ENCODE assay signal across 8 cellular contexts in genomic region chr6:106520711-106521367, GRCh38.
DNase-seq lines count a peak whose midpoint lies in the region; ATAC-seq, FAIRE-seq and TF ChIP-seq lines count a peak whose summit lies in the region.

No MANE protein-coding gene starts in this region.

- H3K36me3 ChIP-seq in RWPE2 (ENCODE audit: low read depth) (peaks cover 76% of the 10 kb centered on the region), brain microvascular endothelial cell (replicated peaks) (no peaks in the 10 kb centered on the region)

- H3K4me3 ChIP-seq in RWPE2 (ENCODE audit: severe bottlenecking) (no peak overlapping the region), brain microvascular endothelial cell (ENCODE audit: low read depth, low read length) (no peak overlapping the region)

- in situ Hi-C loops in brain microvascular endothelial cell (cut with HindIII; ENCODE audit: low pct_ligation_motif_present, low sequenced_read_pairs), result no loop called here

- peak overlapping the region; percentile 99 for H3K27ac ChIP-seq in RWPE2 (ENCODE audit: poor library complexity, severe bottlenecking)
- H3K27ac ChIP-seq in brain microvascular endothelial cell, result no peak overlapping the region
- H3K27ac ChIP-seq in caudate nucleus (ENCODE audit: low read depth, low read length), result no peak overlapping the region

- DNase-seq in GM18507 (ENCODE audit: extremely low spot score, insufficient read length, low read depth) (no peak), RWPE2 (ENCODE audit: low spot score) (no peak), brain microvascular endothelial cell (no peak), caudate nucleus (lab: John Stamatoyannopoulos, UW) (no peak), ureter (ENCODE audit: low spot score) (no peak)
- DNase-seq in activated naive CD4-positive, alpha-beta T cell treated with Interleukin-2 at 50 U/mL for 16 hours, result peak; percentile 85
- DNase-seq in stimulated activated CD4-positive, alpha-beta T cell treated with anti-CD3 and anti-CD28 coated beads, Interleukin-12 subunit alpha, Interleukin-12 subunit beta, amount 100 ng/mL, for 24 hours (ENCODE audit: low read depth in 2 of 2), result peak; percentile 62 to 68

- H3K4me1 ChIP-seq in RWPE2 (ENCODE audit: insufficient read depth, poor library complexity, severe bottlenecking), result peaks cover 75% of the 10 kb centered on the region

- H3K27me3 ChIP-seq in RWPE2 (ENCODE audit: insufficient read depth, poor library complexity, severe bottlenecking), result no peaks in the 10 kb centered on the region
- no peaks in the 10 kb centered on the region for H3K27me3 ChIP-seq in brain microvascular endothelial cell (replicated peaks)

- no peaks in the 10 kb centered on the region for H3K9me3 ChIP-seq in RWPE2 (ENCODE audit: severe bottlenecking)

- peak; percentile 99 for FAIRE-seq in GM18507 (lab: Jason Lieb, UNC)

- TF ChIP-seq CTCF in RWPE2 (IDR thresholded peaks at IDR 0.05; ENCODE audit: poor library complexity, severe bottlenecking) (no peak), brain microvascular endothelial cell (IDR thresholded peaks at IDR 0.05; ENCODE audit: low read depth, low read length, missing control alignments) (no peak)

- ATAC-seq in HG02885 (IDR thresholded peaks at IDR 0.05; ENCODE audit: poor library complexity, unreplicated experiment), result peak; percentile 69
- ATAC-seq in RWPE2 (ENCODE audit: low read depth), result no peak

Comparison
In these comparisons a context has a peak if more than half of its experiments do, and no peak if none do; other contexts are left out.
1. DNase-seq: peak in activated naive CD4-positive, alpha-beta T cell treated with Interleukin-2 at 50 U/mL for 16 hours (single experiment) and stimulated activated CD4-positive, alpha-beta T cell treated with anti-CD3 and anti-CD28 coated beads, Interleukin-12 subunit alpha, Interleukin-12 subunit beta, amount 100 ng/mL, for 24 hours (2 of 2); none in GM18507 (single experiment), RWPE2 (single experiment), brain microvascular endothelial cell (single experiment), caudate nucleus (0 of 61) and ureter (single experiment).